In the genomic region with DNA sequence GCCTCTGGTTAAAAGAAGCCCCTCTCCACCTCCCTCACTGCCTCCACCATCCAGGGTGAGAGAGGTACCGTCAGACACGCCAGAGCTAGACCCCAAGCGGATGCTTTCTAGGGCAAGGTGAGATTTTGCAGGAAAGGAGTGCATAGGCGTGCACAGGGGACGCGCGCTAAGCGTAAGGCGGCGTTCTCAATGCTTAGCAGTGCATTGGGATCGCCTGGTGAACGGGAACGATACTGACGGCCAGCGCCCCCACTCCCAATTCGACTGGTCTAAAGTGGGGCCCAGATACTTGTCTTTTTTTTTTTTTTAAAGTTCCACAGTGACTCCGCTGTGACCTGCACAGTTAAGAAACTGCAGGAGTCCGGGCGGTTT, we compare ENCODE assay signal across 8 cellular contexts. TPM values are rescaled to one million over a fixed set of nuclear protein-coding genes. Genes with fewer than 3 reads are reported as not detected.
DNase-seq lines count a peak whose midpoint lies in the region; ATAC-seq and TF ChIP-seq lines count a peak whose summit lies in the region.

No MANE protein-coding gene starts in this region.

- intact Hi-C loops in A673 (cut with micrococcal nuclease; ENCODE audit: unreplicated experiment) (loop anchor here (5.0 kb wide), 1 partner anchor 314 kb away; no protein-coding TSS in a partner anchor), esophagus muscularis mucosa (cut with DNase I) (loop anchor here (5.0 kb wide), 1 partner anchor 314 kb away; no protein-coding TSS in a partner anchor)

- DNase-seq in A673 (ENCODE audit: low spot score) (no peak), NCI-H2227 (lab: John Stamatoyannopoulos, UW; ENCODE audit: unreplicated experiment) (peak; percentile 47), esophagus muscularis mucosa (ENCODE audit: extremely low spot score) (no peak), NCI-H1694 (lab: John Stamatoyannopoulos, UW) (no peak), HUDEP-2 (lab: John Stamatoyannopoulos, UW; ENCODE audit: unreplicated experiment in 76 of 76) (no peak)

- TF ChIP-seq POLR2A in esophagus muscularis mucosa (IDR thresholded peaks at IDR 0.05; ENCODE audit: low read depth): no peak

- TF ChIP-seq EP300 in esophagus muscularis mucosa (IDR thresholded peaks at IDR 0.05): no peak

- WGBS in esophagus muscularis mucosa: 52% methylated on average over 16 of the region's 19 CpGs

- CTCF ChIA-PET in A673 (lab: Charles Lee): interaction anchor here (0.5 to 1.3 kb wide), 4 partner anchors 25 to 344 kb away, joined by 4 to 15 read pairs (median 5); no protein-coding TSS in a partner anchor

- H3K36me3 ChIP-seq in A673 (ENCODE audit: insufficient read depth, low read length, poor library complexity, severe bottlenecking): no peaks in the 10 kb centered on the region
- no peaks in the 10 kb centered on the region for H3K36me3 ChIP-seq in esophagus muscularis mucosa
- H3K36me3 ChIP-seq in neuron (ENCODE audit: insufficient read depth, low read length): no peaks in the 10 kb centered on the region

- H3K9me3 ChIP-seq in A673 (ENCODE audit: low read depth, low read length, poor library complexity, severe bottlenecking) (no peaks in the 10 kb centered on the region), esophagus muscularis mucosa (no peaks in the 10 kb centered on the region), neuron (ENCODE audit: low read length) (peaks cover 5% of the 10 kb centered on the region)

- TF ChIP-seq CTCF in A673 (conservative IDR thresholded peaks at IDR 0.05; ENCODE audit: low read depth, low read length): no peak
- no peak for TF ChIP-seq CTCF in esophagus muscularis mucosa (IDR thresholded peaks at IDR 0.05)

- H2AFZ ChIP-seq in neuron (ENCODE audit: low read depth, low read length): peak overlapping the region; percentile 33

- H3K4me1 ChIP-seq in A673 (ENCODE audit: insufficient read depth, low read length, poor library complexity, severe bottlenecking) (no peaks in the 10 kb centered on the region), esophagus muscularis mucosa (peaks cover 10 to 16% (median 14%) of the 10 kb centered on the region in 4 donors), neuron (ENCODE audit: insufficient read depth, low read length) (no peaks in the 10 kb centered on the region)

- no TSS peak for BruUV-seq in A673 (replicated peaks; lab: Mats Ljungman, UMichigan)

- no peaks in the 10 kb centered on the region for H3K27me3 ChIP-seq in A673 (replicated peaks; ENCODE audit: insufficient read depth, low read depth, low read length, poor library complexity)
- H3K27me3 ChIP-seq in esophagus muscularis mucosa: no peaks in the 10 kb centered on the region
- H3K27me3 ChIP-seq in neuron (ENCODE audit: insufficient read depth, low read length): no peaks in the 10 kb centered on the region

- H3K4me3 ChIP-seq in A673 (ENCODE audit: low read depth, low read length, poor library complexity, severe bottlenecking) (peak overlapping the region; percentile 47), esophagus muscularis mucosa (peak overlapping the region; percentile 54 to 67 (median 60)), neuron (ENCODE audit: low read length) (no peak overlapping the region)

- ATAC-seq in GM21447 (IDR thresholded peaks at IDR 0.05; ENCODE audit: unreplicated experiment): no peak
- no peak for ATAC-seq in GM21717 (IDR thresholded peaks at IDR 0.05; ENCODE audit: unreplicated experiment)

- H3K27ac ChIP-seq in A673 (ENCODE audit: low read depth, low read length, poor library complexity, severe bottlenecking) (no peak overlapping the region), esophagus muscularis mucosa (replicated peaks in 1 of 4) (no peak overlapping the region)

- POLR2A ChIA-PET in A673 (lab: Charles Lee; ENCODE audit: low non-redundant PET): no interaction called here

RNA-seq across cellular contexts. Expression of a gene that starts 57.9 kb away (rescaled TPM):
- total RNA-seq in A673 (2021): 76.1 and 79.6 TPM in 2 replicates
- total RNA-seq in esophagus muscularis mucosa: 100 to 1,000 TPM in 1 of 4 donors, 10 to 100 TPM in 3; 48.2 to 112 (median 74.9) TPM
